ENCODE assay signal across 1 cellular context in the genomic region with DNA sequence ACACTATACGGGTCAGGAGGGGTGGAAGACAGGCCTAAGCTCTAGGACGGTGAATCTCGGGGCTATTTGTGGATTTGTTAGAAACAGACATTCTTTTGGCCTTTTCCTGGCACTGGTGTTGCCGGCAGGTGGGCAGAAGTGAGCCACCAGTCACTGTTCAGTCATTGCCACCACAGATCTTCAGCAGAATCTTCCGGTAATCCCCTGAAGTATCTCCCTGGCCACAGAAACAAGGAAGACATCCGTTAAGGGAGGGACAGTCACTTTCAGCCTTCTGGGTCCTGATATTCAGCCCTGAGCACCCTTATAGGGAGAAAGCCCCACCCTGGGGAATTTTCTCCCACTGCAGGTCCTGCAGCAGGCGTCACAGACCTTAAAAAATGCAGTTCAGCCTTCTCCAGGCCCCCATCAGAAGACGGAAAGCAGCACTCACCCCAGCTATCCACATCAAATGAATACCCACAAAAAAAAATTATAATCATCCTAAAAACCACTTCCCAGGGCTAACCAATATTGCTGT.
TF ChIP-seq lines count a peak whose summit lies in the region.

No MANE protein-coding gene starts in this region.

TF ChIP-seq in GM12878, 131 proteins besides CTCF, POLR2A, EP300 and RAD21:
- TF ChIP-seq POLR2AphosphoS2 (IDR thresholded peaks at IDR 0.05; ENCODE audit: low read depth, low read length) (peak; percentile 55; the same call in 1 of the 2 replicates), ZZZ3 (IDR thresholded peaks at IDR 0.05; ENCODE audit: control insufficient read depth, insufficient read length, low read depth) (no peak), NR2C2 (IDR thresholded peaks at IDR 0.05; ENCODE audit: borderline replicate concordance, control insufficient read depth, insufficient read length, low read depth) (no peak), DPF2 (IDR thresholded peaks at IDR 0.05) (no peak), RELA (IDR thresholded peaks at IDR 0.05; ENCODE audit: borderline replicate concordance, partially characterized antibody) (no peak)
